In genomic region chr17:49515196-49515770, GRCh38 we compare ENCODE assay signal across 8 cellular contexts. TPM values are rescaled to one million over a fixed set of nuclear protein-coding genes. Genes with fewer than 3 reads are reported as not detected.
DNase-seq lines count a peak whose midpoint lies in the region; ATAC-seq and TF ChIP-seq lines count a peak whose summit lies in the region.

No MANE protein-coding gene starts in this region.

- peaks cover 3% of the 10 kb centered on the region; the same call in 1 of the 2 replicates for H3K27me3 ChIP-seq in ACC112 (ENCODE audit: insufficient read depth, low read length)
- H3K27me3 ChIP-seq in Panc1 (ENCODE audit: control insufficient read depth, insufficient read depth, low read length) = no peaks in the 10 kb centered on the region

- H3K4me3 ChIP-seq in ACC112 (ENCODE audit: low read depth, low read length) (peak overlapping the region; percentile 57), Panc1 (ENCODE audit: low read depth in 2 of 2, low read length in 2 of 2) (no peak overlapping the region), epithelial cell of esophagus (ENCODE audit: low read length) (no peak overlapping the region), mucosa of descending colon (no peak overlapping the region), urinary bladder (ENCODE audit: low read depth, low read length) (no peak overlapping the region)

- TF ChIP-seq CTCF in Panc1 (IDR thresholded peaks at IDR 0.05) (no peak), epithelial cell of esophagus (IDR thresholded peaks at IDR 0.05; ENCODE audit: insufficient read depth, low read depth, low read length, missing control alignments) (no peak), mucosa of descending colon (IDR thresholded peaks at IDR 0.05) (no peak)

- BruUV-seq in Panc1 (replicated peaks; lab: Mats Ljungman, UMichigan) = no TSS peak

- WGBS in urinary bladder = 9% methylated on average over 8 of the region's 8 CpGs

- peaks cover 0 to 2% (median 0%) of the 10 kb centered on the region in 4 donors for H3K4me1 Mint-ChIP-seq in naive thymus-derived CD8-positive, alpha-beta T cell

- peak overlapping the region; percentile 72 for H3K27ac ChIP-seq in ACC112 (ENCODE audit: low read depth, low read length)
- peak overlapping the region; percentile 76 for H3K27ac ChIP-seq in Panc1 (ENCODE audit: low read length)
- H3K27ac ChIP-seq in urinary bladder (ENCODE audit: low read depth) = peak overlapping the region; percentile 42

- intact Hi-C loops in Panc1 (cut with micrococcal nuclease; ENCODE audit: unreplicated experiment) (no loop called here), mucosa of descending colon (cut with DNase I, micrococcal nuclease) (no loop called here)

- no peaks in the 10 kb centered on the region for H3K9me3 Mint-ChIP-seq in naive thymus-derived CD8-positive, alpha-beta T cell

- H3K4me3 Mint-ChIP-seq in naive thymus-derived CD8-positive, alpha-beta T cell = no peak overlapping the region

- H2AFZ ChIP-seq in ACC112 (ENCODE audit: low read length, unreplicated experiment) = peak overlapping the region; percentile 82

- H3K27me3 Mint-ChIP-seq in naive thymus-derived CD8-positive, alpha-beta T cell = peaks cover 2 to 9% (median 4%) of the 10 kb centered on the region in 5 donors

- H3K4me1 ChIP-seq in ACC112 (ENCODE audit: control insufficient read depth, insufficient read depth, low read length, unreplicated experiment) (peaks cover 19% of the 10 kb centered on the region), Panc1 (ENCODE audit: control insufficient read depth, insufficient read depth, low read length) (peaks cover 15% of the 10 kb centered on the region), mucosa of descending colon (ENCODE audit: low read depth) (peaks cover 7% of the 10 kb centered on the region), urinary bladder (ENCODE audit: insufficient read depth) (no peaks in the 10 kb centered on the region)

- H3K36me3 ChIP-seq in ACC112 (ENCODE audit: insufficient read depth, low read length) (no peaks in the 10 kb centered on the region), Panc1 (ENCODE audit: control insufficient read depth, insufficient read depth, low read length) (no peaks in the 10 kb centered on the region), mucosa of descending colon (ENCODE audit: low read depth) (no peaks in the 10 kb centered on the region), urinary bladder (ENCODE audit: insufficient read depth) (no peaks in the 10 kb centered on the region)

- in situ Hi-C loops in Panc1 (cut with HindIII; ENCODE audit: low pct_unique_long_range_greater_than_20kb, low sequenced_read_pairs) = no loop called here

- POLR2A ChIA-PET in Panc1 (lab: Charles Lee) = interaction anchor here (0.6 kb wide), 2 partner anchors 19 to 232 kb away, joined by 3 to 9 read pairs; no protein-coding TSS in a partner anchor
- POLR2A ChIA-PET in naive thymus-derived CD8-positive, alpha-beta T cell (lab: Charles Lee) = no interaction called here

- H3K9me3 ChIP-seq in Panc1 (ENCODE audit: control insufficient read depth, insufficient read depth, low read depth, low read length) (no peaks in the 10 kb centered on the region), mucosa of descending colon (no peaks in the 10 kb centered on the region)

- H3K27ac Mint-ChIP-seq in naive thymus-derived CD8-positive, alpha-beta T cell = no peak overlapping the region

- ATAC-seq in GM18907 (IDR thresholded peaks at IDR 0.05; ENCODE audit: unreplicated experiment) (peak; percentile 81), HG03108 (IDR thresholded peaks at IDR 0.05; ENCODE audit: unreplicated experiment) (peak; percentile 70), Panc1 (peak; percentile 90), mucosa of descending colon (peak; percentile 90)
- ATAC-seq in naive thymus-derived CD8-positive, alpha-beta T cell = no peak

- H3K36me3 Mint-ChIP-seq in naive thymus-derived CD8-positive, alpha-beta T cell = no peaks in the 10 kb centered on the region

- CTCF ChIA-PET in Panc1 (lab: Charles Lee) = interaction anchor here (0.6 to 0.9 kb wide), 2 partner anchors 19 to 41 kb away, joined by 3 read pairs; no protein-coding TSS in a partner anchor

- DNase-seq in Panc1 (ENCODE audit: low read depth, low spot score) (no peak), epithelial cell of esophagus (ENCODE audit: low read depth) (peak; percentile 61), mucosa of descending colon (peak; percentile 66 to 85 (median 70))
- no peak for DNase-seq in naive thymus-derived CD8-positive, alpha-beta T cell

- no peaks in the 10 kb centered on the region for H3K79me2 ChIP-seq in ACC112 (ENCODE audit: control insufficient read depth, insufficient read depth, low read length, unreplicated experiment)

RNA-seq across cellular contexts. Expression of gene NGFR, which starts 20.2 kb away (rescaled TPM):
- total RNA-seq in Panc1 (2021; ENCODE audit: unreplicated experiment) (1.6 TPM), mucosa of descending colon (10 to 100 TPM in 1 of 3 donors, 1 to 10 TPM in 2; 1.0 to 11.9 (median 2.0) TPM), urinary bladder (11.7 TPM)
- 0.75 TPM for polyA plus RNA-seq in Panc1 (2012; ENCODE audit: insufficient read length)
- 18.4 TPM for polyA plus RNA-seq in urinary bladder
- under 1 TPM in 1 of 2 experiments, not detected in 1; 0.47 TPM for total RNA-seq in naive thymus-derived CD8-positive, alpha-beta T cell
- polyA plus RNA-seq in naive thymus-derived CD8-positive, alpha-beta T cell = not detected

Comparison
In these comparisons a context has a peak if more than half of its experiments do, and no peak if none do; other contexts are left out.
1. ATAC-seq: peak in GM18907 (single experiment), HG03108 (single experiment), Panc1 (single experiment) and mucosa of descending colon (single experiment); none in naive thymus-derived CD8-positive, alpha-beta T cell (0 of 2).
2. DNase-seq: peak in epithelial cell of esophagus (single experiment) and mucosa of descending colon (3 of 3); none in Panc1 (single experiment) and naive thymus-derived CD8-positive, alpha-beta T cell (0 of 10).
3. Peak in every context shown above with its lines, with median percentiles within 50 percentile points of each other: H3K27ac ChIP-seq.